Comparison of ENCODE assay signal across 8 cellular contexts in the genomic region with DNA sequence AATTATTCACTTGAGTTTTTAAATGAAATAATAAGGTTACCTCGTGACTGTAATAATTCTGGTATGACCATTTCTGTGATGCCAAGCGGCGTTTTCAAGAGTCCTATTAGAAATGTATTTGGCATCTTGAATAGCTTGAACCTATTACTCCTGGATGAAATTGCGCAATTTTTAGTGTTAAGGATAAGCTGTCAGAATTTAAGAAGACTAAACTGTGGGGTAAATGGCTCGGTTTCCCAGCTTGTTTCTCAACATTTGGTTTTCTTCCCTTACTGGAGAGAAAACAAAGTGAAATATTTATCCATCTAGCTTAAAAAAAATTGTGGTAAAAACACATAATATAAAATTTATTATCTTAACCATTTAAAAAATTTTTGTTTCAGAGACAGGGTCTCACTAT. TPM values are rescaled to one million over a fixed set of nuclear protein-coding genes. Genes with fewer than 3 reads are reported as not detected.
DNase-seq lines count a peak whose midpoint lies in the region; ATAC-seq and TF ChIP-seq lines count a peak whose summit lies in the region.
"Had no signal": no experiment of that assay in that cellular context is flagged by ENCODE, and none has a peak within 500 bp of the region (broad histone marks: within the 10 kb centered on the region; RNA-seq: fewer than 3 reads in every experiment).

No MANE protein-coding gene starts in this region.

- H3K27me3 ChIP-seq in CD8-positive, alpha-beta memory T cell (ENCODE audit: insufficient read depth, low read length, poor library complexity, severe bottlenecking): no peaks in the 10 kb centered on the region
- H3K27me3 ChIP-seq in sigmoid colon: no peaks in the 10 kb centered on the region

- H3K9me3 ChIP-seq in CD8-positive, alpha-beta memory T cell (ENCODE audit: low read length): no peaks in the 10 kb centered on the region
- H3K9me3 ChIP-seq in SK-N-MC (ENCODE audit: low read depth, low read length) (peaks cover 3% of the 10 kb centered on the region; the same call in 1 of the 2 replicates), sigmoid colon (no peaks in the 10 kb centered on the region)

- H3K4me1 ChIP-seq in CD8-positive, alpha-beta memory T cell (ENCODE audit: insufficient read depth, low read length): peaks cover 37% of the 10 kb centered on the region
- H3K4me1 ChIP-seq in sigmoid colon: peaks cover 0 to 35% (median 27%) of the 10 kb centered on the region in 4 donors

- H3K27ac ChIP-seq in CD8-positive, alpha-beta memory T cell (ENCODE audit: low read depth, low read length): no peak overlapping the region
- H3K27ac ChIP-seq in SK-N-MC: peak overlapping the region; percentile 78; the same call in 1 of the 2 replicates
- H3K27ac ChIP-seq in sigmoid colon: peak overlapping the region in 3 of 4 donors; percentile 45 to 56 (median 50)

- H3K4me1 Mint-ChIP-seq in CD8-positive, alpha-beta memory T cell: peaks cover 84 to 94% (median 93%) of the 10 kb centered on the region in 3 donors

- H3K27me3 Mint-ChIP-seq in CD8-positive, alpha-beta memory T cell: no peaks in the 10 kb centered on the region

- DNase-seq in CD8-positive, alpha-beta memory T cell: no peak
- DNase-seq in SK-N-MC (ENCODE audit: low read depth, low spot score): no peak
- DNase-seq in fibroblast of mammary gland (ENCODE audit: low read depth): peak; percentile 69
- no peak for DNase-seq in sigmoid colon
- DNase-seq in SIG-M5 (lab: John Stamatoyannopoulos, UW): no peak
- no peak for DNase-seq in retina
- DNase-seq: NCI-H1105 had no signal

- CTCF ChIA-PET in CD8-positive, alpha-beta memory T cell (lab: Charles Lee): interaction anchor here (1.2 to 8.2 kb wide), 3 partner anchors 21 to 38 kb away, joined by 4 to 55 read pairs (median 5); a partner anchor contains a TSS

- ATAC-seq in HG03520 (IDR thresholded peaks at IDR 0.05; ENCODE audit: unreplicated experiment): no peak

- POLR2A ChIA-PET in CD8-positive, alpha-beta memory T cell (lab: Charles Lee): interaction anchor here (0.6 kb wide), 1 partner anchor 27 kb away, joined by 3 read pairs; a partner anchor contains a TSS

- no peak overlapping the region for H3K4me3 ChIP-seq in CD8-positive, alpha-beta memory T cell (ENCODE audit: low read length)
- H3K4me3 ChIP-seq in SK-N-MC: no peak overlapping the region
- no peak overlapping the region for H3K4me3 ChIP-seq in fibroblast of mammary gland (ENCODE audit: control insufficient read depth, low read depth, low read length)
- H3K4me3 ChIP-seq in sigmoid colon: no peak overlapping the region

- TF ChIP-seq CTCF in fibroblast of mammary gland (conservative IDR thresholded peaks at IDR 0.05; ENCODE audit: control insufficient read depth, insufficient read depth, low read depth, low read length): no peak
- TF ChIP-seq CTCF in sigmoid colon (IDR thresholded peaks at IDR 0.05): no peak

- H3K9me3 Mint-ChIP-seq in CD8-positive, alpha-beta memory T cell: peaks cover 0 to 3% (median 0%) of the 10 kb centered on the region in 5 donors

- no peak for TF ChIP-seq EP300 in sigmoid colon (IDR thresholded peaks at IDR 0.05)

- peaks cover 0 to 5% (median 0%) of the 10 kb centered on the region in 3 donors for H3K36me3 Mint-ChIP-seq in CD8-positive, alpha-beta memory T cell

- peak overlapping the region; percentile 39 to 97 (median 74) for H3K27ac Mint-ChIP-seq in CD8-positive, alpha-beta memory T cell

- no peak for TF ChIP-seq POLR2A in sigmoid colon (IDR thresholded peaks at IDR 0.05)

- intact Hi-C loops in sigmoid colon (cut with DNase I): no loop called here

- no peaks in the 10 kb centered on the region for H3K36me3 ChIP-seq in CD8-positive, alpha-beta memory T cell (ENCODE audit: insufficient read depth, low read length)
- no peaks in the 10 kb centered on the region for H3K36me3 ChIP-seq in SK-N-MC (ENCODE audit: insufficient read depth, low read length)
- H3K36me3 ChIP-seq in sigmoid colon: no peaks in the 10 kb centered on the region

- no peak overlapping the region for H3K9ac ChIP-seq in SK-N-MC (ENCODE audit: insufficient read length)

- 91 to 92% methylated on average over 5 of the region's 5 CpGs for WGBS in sigmoid colon, 2 donors

- H3K4me3 Mint-ChIP-seq in CD8-positive, alpha-beta memory T cell: peak overlapping the region in 6 of 7 donors; percentile 15 to 79 (median 50)

RNA-seq across cellular contexts. Expression of a gene that starts 26.8 kb away (rescaled TPM):
- total RNA-seq in CD8-positive, alpha-beta memory T cell: 10 to 100 TPM; 37.4 to 46.2 TPM
- polyA plus RNA-seq in CD8-positive, alpha-beta memory T cell: 13.4 TPM
- total RNA-seq in sigmoid colon: 10 to 100 TPM; 62.8 to 73.9 (median 70.1) TPM
- 10 to 100 TPM in 1 of 3 donors, 1 to 10 TPM in 2; 1.2 to 12.2 (median 1.8) TPM for polyA plus RNA-seq in sigmoid colon
